16 cellular contexts compared by ENCODE assay signal in the genomic region with DNA sequence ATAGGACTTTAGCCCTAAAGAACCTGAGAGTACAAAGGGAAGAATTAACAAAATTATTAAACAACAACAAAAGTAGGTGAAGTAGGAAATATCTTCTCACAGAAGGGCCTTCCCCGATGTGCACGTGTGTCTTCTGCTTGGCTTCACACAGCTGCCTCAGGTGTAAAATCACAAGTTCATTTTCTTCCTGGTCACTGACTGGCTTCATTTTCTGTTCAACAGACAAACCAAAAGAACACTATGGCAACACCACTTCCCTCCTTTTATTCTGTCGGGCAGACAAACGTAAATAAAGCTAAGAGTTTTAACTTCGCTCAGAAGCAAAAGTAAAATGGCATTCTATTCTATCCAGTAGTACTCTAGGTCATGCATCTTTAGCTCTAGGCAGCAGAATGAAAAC.
DNase-seq lines count a peak whose midpoint lies in the region; ATAC-seq and TF ChIP-seq lines count a peak whose summit lies in the region.
"Had no signal": no experiment of that assay in that cellular context is flagged by ENCODE, and none has a peak within 500 bp of the region (broad histone marks: within the 10 kb centered on the region; RNA-seq: fewer than 3 reads in every experiment).

No MANE protein-coding gene starts in this region.

- H3K4me1 ChIP-seq in gastrocnemius medialis, result no peaks in the 10 kb centered on the region
- H3K4me1 ChIP-seq: breast epithelium, tibial artery had no signal

- DNase-seq in GM19238 (ENCODE audit: insufficient read length, low spot score) (peak; percentile 21), NOMO-1 treated with DMSO at 0.1 percent for 48 hours (lab: John Stamatoyannopoulos, UW; ENCODE audit: unreplicated experiment) (no peak), gastrocnemius medialis (no peak), GF-D8 (lab: John Stamatoyannopoulos, UW) (no peak), NCI-H82 treated with DMSO at 0.1 percent for 48 hours (lab: John Stamatoyannopoulos, UW; ENCODE audit: unreplicated experiment) (no peak)
- DNase-seq: activated CD4-positive, alpha-beta T cell treated with anti-CD3 and anti-CD28 coated beads, Interleukin-2, amount 50 U/mL, for 48 hours; activated naive CD4-positive, alpha-beta T cell treated with Interleukin-2 at 50 U/mL for 16 hours; GM23248; head of caudate nucleus; left colon; NCI-H226; small intestine; tibial artery had no signal

- TF ChIP-seq POLR2A in gastrocnemius medialis (IDR thresholded peaks at IDR 0.05), result no peak

- TF ChIP-seq CTCF in gastrocnemius medialis (IDR thresholded peaks at IDR 0.05 in 4 of 5, conservative IDR thresholded peaks at IDR 0.05 in 1 of 5), result no peak

- in situ Hi-C loops in gastrocnemius medialis (cut with MboI; ENCODE audit: low sequenced_read_pairs in 4 of 4), result no loop called here

- intact Hi-C loops in gastrocnemius medialis (cut with DNase I; ENCODE audit: low total_unique reads), result no loop called here

- no peaks in the 10 kb centered on the region for H3K9me3 ChIP-seq in gastrocnemius medialis
- H3K9me3 ChIP-seq: breast epithelium, tibial artery had no signal

- peaks cover 0 to 39% of the 10 kb centered on the region in 2 donors for H3K36me3 ChIP-seq in gastrocnemius medialis

- ATAC-seq in HG02571 (IDR thresholded peaks at IDR 0.05; ENCODE audit: unreplicated experiment) (peak; percentile 92), HG03196 (IDR thresholded peaks at IDR 0.05; ENCODE audit: unreplicated experiment) (peak; percentile 66), gastrocnemius medialis (no peak)
- ATAC-seq: left colon had no signal

- no peak overlapping the region for H3K4me3 ChIP-seq in gastrocnemius medialis
- H3K4me3 ChIP-seq: breast epithelium, GM23248, tibial artery had no signal

- no peaks in the 10 kb centered on the region for H3K27me3 ChIP-seq in gastrocnemius medialis
- H3K27me3 ChIP-seq: breast epithelium, tibial artery had no signal

- H3K27ac ChIP-seq in gastrocnemius medialis, result no peak overlapping the region
- H3K27ac ChIP-seq: breast epithelium, GM23248, tibial artery had no signal

Comparison
In these comparisons a context has a peak if more than half of its experiments do, and no peak if none do; other contexts are left out.
1. ATAC-seq: peak in HG02571 (single experiment) and HG03196 (single experiment); none in gastrocnemius medialis (0 of 2).